ENCODE assay signal across 9 cellular contexts in genomic region chr2:86862380-86862703, GRCh38. TPM values are rescaled to one million over a fixed set of nuclear protein-coding genes. Genes with fewer than 3 reads are reported as not detected.
DNase-seq lines count a peak whose midpoint lies in the region; ATAC-seq and TF ChIP-seq lines count a peak whose summit lies in the region.
"Not testable (repeated sequence)": the region's sequence is repeated elsewhere in the genome, so short reads cannot be mapped to it uniquely, and the experiment has no call there.
"Had no signal": no experiment of that assay in that cellular context is flagged by ENCODE, and none has a peak within 500 bp of the region (broad histone marks: within the 10 kb centered on the region; RNA-seq: fewer than 3 reads in every experiment).

No MANE protein-coding gene starts in this region.

- not testable (repeated sequence) for H2AFZ ChIP-seq in GM23338

- H3K27ac ChIP-seq in GM23338 (ENCODE audit: low read depth); iPS-18a (ENCODE audit: low read length): not testable (repeated sequence)

- DNase-seq in GM23338 (ENCODE audit: low spot score): peak; percentile 13
- not testable (repeated sequence) for DNase-seq in WTC11 (ENCODE audit: low spot score); activated naive CD8-positive, alpha-beta T cell treated with anti-CD3 and anti-CD28 coated beads, Interleukin-2, amount 10 ng/mL, durations not matched to agents 7 days and 5 days; natural killer cell treated with Interleukin-12 subunit alpha and Interleukin-12 subunit beta and Interleukin-15 and Interleukin-18, amount 100 ng/mL, for 72 hours (ENCODE audit: low spot score); stimulated activated naive CD8-positive, alpha-beta T cell treated with anti-CD3 and anti-CD28 coated beads, Interleukin-15, Interleukin-2, amounts not matched to agents 100 U/mL and 50 U/mL, for 24 hours
- peak; percentile 46 for DNase-seq in activated T-cell treated with anti-CD3 and anti-CD28 coated beads, Interleukin-2, amount 50 U/mL, for 1 hour

- not testable (repeated sequence) for H4K20me1 ChIP-seq in GM23338 (replicated peaks; ENCODE audit: insufficient read depth)

- not testable (repeated sequence) for H3K79me2 ChIP-seq in GM23338 (replicated peaks; ENCODE audit: insufficient read depth)

- H3K4me2 ChIP-seq in GM23338: peak overlapping the region; percentile 71

- H3F3A ChIP-seq in GM23338 (replicated peaks; ENCODE audit: low read depth): not testable (repeated sequence)

- peak overlapping the region; percentile 62; the same call in 2 of the 3 replicates for H3K4me3 Mint-ChIP-seq in GM23338
- H3K4me3 Mint-ChIP-seq in WTC11: peak overlapping the region; percentile 53
- H3K4me3 Mint-ChIP-seq in activated naive CD8-positive, alpha-beta T cell treated with anti-CD3 and anti-CD28 coated beads, Interleukin-2, amount 10 ng/mL, durations not matched to agents 7 days and 5 days: peak overlapping the region; percentile 85
- peak overlapping the region; percentile 47 for H3K4me3 Mint-ChIP-seq in natural killer cell treated with Interleukin-12 subunit alpha and Interleukin-12 subunit beta and Interleukin-15 and Interleukin-18, amount 100 ng/mL, for 72 hours

- H3K27me3 ChIP-seq in GM23338 (ENCODE audit: insufficient read depth) (peaks cover 19% of the 10 kb centered on the region), iPS-18a (ENCODE audit: control insufficient read depth, insufficient read depth, low read length) (peaks cover 20% of the 10 kb centered on the region)

- not testable (repeated sequence) for H3K9me3 Mint-ChIP-seq in GM23338; WTC11; activated naive CD8-positive, alpha-beta T cell treated with anti-CD3 and anti-CD28 coated beads, Interleukin-2, amount 10 ng/mL, durations not matched to agents 7 days and 5 days; natural killer cell treated with Interleukin-12 subunit alpha and Interleukin-12 subunit beta and Interleukin-15 and Interleukin-18, amount 100 ng/mL, for 72 hours

- H3K27ac Mint-ChIP-seq in GM23338; WTC11; natural killer cell treated with Interleukin-12 subunit alpha and Interleukin-12 subunit beta and Interleukin-15 and Interleukin-18, amount 100 ng/mL, for 72 hours: not testable (repeated sequence)
- H3K27ac Mint-ChIP-seq in activated naive CD8-positive, alpha-beta T cell treated with anti-CD3 and anti-CD28 coated beads, Interleukin-2, amount 10 ng/mL, durations not matched to agents 7 days and 5 days: peak overlapping the region; percentile 92

- POLR2A ChIA-PET in WTC11 (lab: Charles Lee): not testable (repeated sequence)
- POLR2A ChIA-PET in activated naive CD8-positive, alpha-beta T cell treated with anti-CD3 and anti-CD28 coated beads, Interleukin-2, amount 10 ng/mL, durations not matched to agents 7 days and 5 days (lab: Charles Lee): interaction anchor here (0.7 to 1.0 kb wide), 2 partner anchors 33 to 36 kb away, joined by 3 to 4 read pairs; no protein-coding TSS in a partner anchor

- not testable (repeated sequence) for H3K9ac ChIP-seq in iPS-18a (ENCODE audit: low read length)

- H3K9me3 ChIP-seq in iPS-18a (ENCODE audit: control insufficient read depth, low read depth, low read length): not testable (repeated sequence)

- not testable (repeated sequence) for H3K36me3 ChIP-seq in GM23338 (ENCODE audit: insufficient read depth); iPS-18a (ENCODE audit: control insufficient read depth, low read depth, low read length)

- H3K36me3 Mint-ChIP-seq in GM23338 (ENCODE audit: low read depth); WTC11; natural killer cell treated with Interleukin-12 subunit alpha and Interleukin-12 subunit beta and Interleukin-15 and Interleukin-18, amount 100 ng/mL, for 72 hours: not testable (repeated sequence)
- peaks cover 10% of the 10 kb centered on the region for H3K36me3 Mint-ChIP-seq in activated naive CD8-positive, alpha-beta T cell treated with anti-CD3 and anti-CD28 coated beads, Interleukin-2, amount 10 ng/mL, durations not matched to agents 7 days and 5 days

- CTCF ChIA-PET in WTC11 (lab: Charles Lee): not testable (repeated sequence)

- H3K9me2 ChIP-seq in GM23338 (ENCODE audit: insufficient read depth): not testable (repeated sequence)

- peak overlapping the region; percentile 55; the same call in 1 of the 2 replicates for H3K4me3 ChIP-seq in GM23338
- peak overlapping the region; percentile 42 for H3K4me3 ChIP-seq in iPS-18a (ENCODE audit: low read length)

- ATAC-seq in GM23338 (peak; percentile 61), WTC11 (peak; percentile 29)
- peak; percentile 37 for ATAC-seq in activated naive CD8-positive, alpha-beta T cell treated with anti-CD3 and anti-CD28 coated beads, Interleukin-2, amount 10 ng/mL, durations not matched to agents 7 days and 5 days (ENCODE audit: low read depth)
- ATAC-seq in natural killer cell treated with Interleukin-12 subunit alpha and Interleukin-12 subunit beta and Interleukin-15 and Interleukin-18, amount 100 ng/mL, for 72 hours: not testable (repeated sequence)
- peak; percentile 12 for ATAC-seq in stimulated activated naive CD8-positive, alpha-beta T cell treated with anti-CD3 and anti-CD28 coated beads, Interleukin-15, Interleukin-2, amounts not matched to agents 100 U/mL and 50 U/mL, for 24 hours

- H3K4me1 Mint-ChIP-seq in GM23338; WTC11; natural killer cell treated with Interleukin-12 subunit alpha and Interleukin-12 subunit beta and Interleukin-15 and Interleukin-18, amount 100 ng/mL, for 72 hours (ENCODE audit: low read depth in 2 of 2): not testable (repeated sequence)
- peaks cover 18% of the 10 kb centered on the region for H3K4me1 Mint-ChIP-seq in activated naive CD8-positive, alpha-beta T cell treated with anti-CD3 and anti-CD28 coated beads, Interleukin-2, amount 10 ng/mL, durations not matched to agents 7 days and 5 days

- H3K4me1 ChIP-seq in GM23338 (ENCODE audit: insufficient read depth); iPS-18a (ENCODE audit: control insufficient read depth, low read depth, low read length): not testable (repeated sequence)

- TF ChIP-seq CTCF in GM23338 (conservative IDR thresholded peaks at IDR 0.05; ENCODE audit: low read depth in 2 of 2); WTC11 (IDR thresholded peaks at IDR 0.05): not testable (repeated sequence)

- not testable (repeated sequence) for H3K27me3 Mint-ChIP-seq in GM23338 (ENCODE audit: insufficient read depth, low read depth, poor library complexity); activated naive CD8-positive, alpha-beta T cell treated with anti-CD3 and anti-CD28 coated beads, Interleukin-2, amount 10 ng/mL, durations not matched to agents 7 days and 5 days; natural killer cell treated with Interleukin-12 subunit alpha and Interleukin-12 subunit beta and Interleukin-15 and Interleukin-18, amount 100 ng/mL, for 72 hours
- peaks cover 15% of the 10 kb centered on the region for H3K27me3 Mint-ChIP-seq in WTC11 (ENCODE audit: low read depth)

RNA-seq across cellular contexts. Expression of gene CD8B, which starts 0.7 kb away (rescaled TPM):
- total RNA-seq in GM23338 (2014; rRNA removed; shearing (Covaris generic)): 0.31 and 3.0 TPM in 2 replicates
- polyA plus RNA-seq in GM23338 (2016; fragmentation: Nextera tagmentation; extraction: Ambion mirVana): 0.61 and 0.63 TPM in 2 replicates
- total RNA-seq in WTC11 (2021): 0.70 to 0.73 TPM (median 0.71 TPM) in 3 replicates
- 100 to 1,000 TPM; 475 to 483 TPM for total RNA-seq in activated naive CD8-positive, alpha-beta T cell treated with anti-CD3 and anti-CD28 coated beads, Interleukin-2, amount 10 ng/mL, durations not matched to agents 7 days and 5 days
- total RNA-seq in natural killer cell treated with Interleukin-12 subunit alpha and Interleukin-12 subunit beta and Interleukin-15 and Interleukin-18, amount 100 ng/mL, for 72 hours: 10 to 100 TPM in 1 of 2 donors, 1 to 10 TPM in 1; 8.4 to 31.5 TPM
- total RNA-seq: PC-3 had no signal
- polyA plus RNA-seq: A549 had no signal

Comparison
In these comparisons a context has a peak if more than half of its experiments do, and no peak if none do; other contexts are left out.
1. RNA of gene CD8B, which starts 0.7 kb away (total RNA-seq): 475 to 483 TPM in activated naive CD8-positive, alpha-beta T cell treated with anti-CD3 and anti-CD28 coated beads, Interleukin-2, amount 10 ng/mL, durations not matched to agents 7 days and 5 days; 8.4 to 31.5 TPM in natural killer cell treated with Interleukin-12 subunit alpha and Interleukin-12 subunit beta and Interleukin-15 and Interleukin-18, amount 100 ng/mL, for 72 hours, 0.70 to 0.73 TPM in WTC11 and 0.31 to 3.0 TPM in GM23338; every median in the first group is over 10 times any median in the second.
2. Peak in every context shown above with its lines, with median percentiles within 50 percentile points of each other: H3K4me3 Mint-ChIP-seq.